21 cellular contexts compared by ENCODE assay signal in genomic region chr20:31731321-31731717, GRCh38.
"Had no signal": no experiment of that assay in that cellular context is flagged by ENCODE, and none has a peak within 500 bp of the region (broad histone marks: within the 10 kb centered on the region; RNA-seq: fewer than 3 reads in every experiment).

No MANE protein-coding gene starts in this region.

- H3K27ac Mint-ChIP-seq: activated CD4-positive, alpha-beta T cell treated with anti-CD3 and anti-CD28 coated beads, Interleukin-2, amount 10 ng/mL, durations not matched to agents 7 days and 5 days; activated naive CD4-positive, alpha-beta T cell treated with anti-CD3 and anti-CD28 coated beads, Interleukin-2, amount 50 U/mL, for 72 hours; dendritic cell treated with granulocyte-macrophage colony-stimulating factor and Interleukin-4, amounts not matched to agents 40 ng/mL and 50 ng/mL, for 4 days had no signal

- ATAC-seq: activated naive CD4-positive, alpha-beta T cell treated with anti-CD3 and anti-CD28 coated beads, Interleukin-2, amount 50 U/mL, for 72 hours; heart right ventricle; left lung; pancreas; stimulated activated naive CD8-positive, alpha-beta T cell treated with anti-CD3 and anti-CD28 coated beads, Interleukin-15, amount 100 ng/mL, for 72 hours had no signal

- H3K4me3 Mint-ChIP-seq: activated CD4-positive, alpha-beta T cell treated with anti-CD3 and anti-CD28 coated beads, Interleukin-2, amount 10 ng/mL, durations not matched to agents 7 days and 5 days; dendritic cell treated with granulocyte-macrophage colony-stimulating factor and Interleukin-4, amounts not matched to agents 40 ng/mL and 50 ng/mL, for 4 days; neural crest cell; stimulated activated naive CD8-positive, alpha-beta T cell treated with anti-CD3 and anti-CD28 coated beads, Interleukin-15, amount 100 ng/mL, for 72 hours had no signal

- H3K4me1 Mint-ChIP-seq: activated CD4-positive, alpha-beta T cell treated with anti-CD3 and anti-CD28 coated beads, Interleukin-2, amount 10 ng/mL, durations not matched to agents 7 days and 5 days had no signal

- H3K4me3 ChIP-seq: adrenal gland, cardiac muscle cell, esophagus muscularis mucosa, heart right ventricle, left lung, pancreas, suprapubic skin, transverse colon had no signal

- H3K36me3 Mint-ChIP-seq: activated naive CD4-positive, alpha-beta T cell treated with anti-CD3 and anti-CD28 coated beads, Interleukin-2, amount 50 U/mL, for 72 hours had no signal

- H3K27me3 ChIP-seq: adrenal gland, cardiac muscle cell, esophagus muscularis mucosa, heart right ventricle, left lung, pancreas, suprapubic skin, transverse colon had no signal

- H3K27ac ChIP-seq: adrenal gland, cardiac muscle cell, esophagus muscularis mucosa, heart right ventricle, left lung, pancreas, suprapubic skin, transverse colon had no signal

- H3K36me3 ChIP-seq: adrenal gland, cardiac muscle cell, esophagus muscularis mucosa, heart right ventricle, left lung, pancreas, suprapubic skin, transverse colon had no signal

- H3K9me3 ChIP-seq: adrenal gland, esophagus muscularis mucosa, heart right ventricle, left lung, pancreas, suprapubic skin, transverse colon had no signal

- H3K4me1 ChIP-seq: adrenal gland, esophagus muscularis mucosa, heart right ventricle, pancreas, suprapubic skin, transverse colon had no signal

- DNase-seq: activated CD4-positive, alpha-beta T cell treated with anti-CD3 and anti-CD28 coated beads, Interleukin-2, amount 10 ng/mL, durations not matched to agents 7 days and 5 days; activated CD4-positive, CD25-positive, alpha-beta regulatory T cell; activated CD8-positive, alpha-beta memory T cell treated with anti-CD3 and anti-CD28 coated beads, Interleukin-2, amount 50 U/mL, for 48 hours; activated effector memory CD4-positive, alpha-beta T cell treated with anti-CD3 and anti-CD28 coated beads, Interleukin-2, amount 50 U/mL, for 16 hours; activated T-cell treated with anti-CD3 and anti-CD28 coated beads, Interleukin-2, amount 50 U/mL, for 48 hours; adrenal gland; effector CD8-positive, alpha-beta T cell; heart right ventricle; left lung; pancreas; stimulated activated CD4-positive, alpha-beta T cell treated with anti-CD3 and anti-CD28 coated beads, Interleukin-2, amount 100 ng/mL, for 24 hours; stimulated activated naive CD8-positive, alpha-beta T cell treated with anti-CD3 and anti-CD28 coated beads, Interleukin-15, amount 100 ng/mL, for 72 hours; T-helper 1 cell; T-helper 9 cell; transverse colon had no signal

- H3K9me3 Mint-ChIP-seq: activated CD4-positive, alpha-beta T cell treated with anti-CD3 and anti-CD28 coated beads, Interleukin-2, amount 10 ng/mL, durations not matched to agents 7 days and 5 days; activated naive CD4-positive, alpha-beta T cell treated with anti-CD3 and anti-CD28 coated beads, Interleukin-2, amount 50 U/mL, for 72 hours; dendritic cell treated with granulocyte-macrophage colony-stimulating factor and Interleukin-4, amounts not matched to agents 40 ng/mL and 50 ng/mL, for 4 days; neural crest cell; stimulated activated naive CD8-positive, alpha-beta T cell treated with anti-CD3 and anti-CD28 coated beads, Interleukin-15, amount 100 ng/mL, for 72 hours had no signal

- H3K27me3 Mint-ChIP-seq: dendritic cell treated with granulocyte-macrophage colony-stimulating factor and Interleukin-4, amounts not matched to agents 40 ng/mL and 50 ng/mL, for 4 days; stimulated activated naive CD8-positive, alpha-beta T cell treated with anti-CD3 and anti-CD28 coated beads, Interleukin-15, amount 100 ng/mL, for 72 hours had no signal
